Comparison of ENCODE assay signal across 8 cellular contexts in genomic region chr11:130313383-130314183, GRCh38. TPM values are rescaled to one million over a fixed set of nuclear protein-coding genes. Genes with fewer than 3 reads are reported as not detected.
DNase-seq lines count a peak whose midpoint lies in the region; FAIRE-seq and TF ChIP-seq lines count a peak whose summit lies in the region.

No MANE protein-coding gene starts in this region.

- no peak for TF ChIP-seq CTCF in bronchial epithelial cell (IDR thresholded peaks at IDR 0.05; ENCODE audit: insufficient read depth, low read length, severe bottlenecking)

- no peaks in the 10 kb centered on the region for H3K27me3 ChIP-seq in MG63
- no peaks in the 10 kb centered on the region for H3K27me3 ChIP-seq in bronchial epithelial cell (ENCODE audit: control insufficient read depth, insufficient read depth, low read length)

- H3K36me3 ChIP-seq in MG63 (no peaks in the 10 kb centered on the region; the same call in 1 of the 2 replicates), bronchial epithelial cell (ENCODE audit: control insufficient read depth, insufficient read depth, low read length) (no peaks in the 10 kb centered on the region)

- DNase-seq in ELR (ENCODE audit: low read depth) (peak; percentile 18), MG63 (no peak), bronchial epithelial cell (ENCODE audit: low read depth) (peak; percentile 42), lung microvascular endothelial cell (ENCODE audit: low read depth in 2 of 2) (peak; percentile 3 to 12), urothelium cell line (ENCODE audit: low spot score) (peak; percentile 3), SIG-M5 treated with dmso at 0.1 percent for 504 hours (lab: John Stamatoyannopoulos, UW; ENCODE audit: unreplicated experiment) (no peak), GM03348 (ENCODE audit: low spot score) (no peak), cortex of kidney (lab: John Stamatoyannopoulos, UW) (no peak)

- peak overlapping the region; percentile 71 for H3K4me3 ChIP-seq in MG63
- H3K4me3 ChIP-seq in bronchial epithelial cell (ENCODE audit: low read depth, low read length), result peak overlapping the region; percentile 76

- no peak for FAIRE-seq in bronchial epithelial cell (lab: Jason Lieb, UNC)
- no peak for FAIRE-seq in urothelium cell line (lab: Jason Lieb, UNC)

- H3K9me3 ChIP-seq in MG63, result no peaks in the 10 kb centered on the region

RNA-seq across cellular contexts. Expression of gene ZBTB44, which starts 1.1 kb away (rescaled TPM):
- total RNA-seq in MG63 (2014; rRNA removed; shearing (Covaris generic); ENCODE audit: low replicate concordance), result 17.8 and 18.5 TPM in 2 replicates
- total RNA-seq in bronchial epithelial cell (19.1 and 28.4 TPM in 2 replicates), lung microvascular endothelial cell (20.0 and 30.4 TPM in 2 replicates)

Comparison
In these comparisons a context has a peak if more than half of its experiments do, and no peak if none do; other contexts are left out.
1. DNase-seq: peak in ELR (single experiment), bronchial epithelial cell (single experiment), lung microvascular endothelial cell (2 of 2) and urothelium cell line (single experiment); none in MG63 (single experiment), SIG-M5 treated with dmso at 0.1 percent for 504 hours (single experiment), GM03348 (single experiment) and cortex of kidney (single experiment).